Comparison of ENCODE assay signal across 8 cellular contexts in the genomic region with DNA sequence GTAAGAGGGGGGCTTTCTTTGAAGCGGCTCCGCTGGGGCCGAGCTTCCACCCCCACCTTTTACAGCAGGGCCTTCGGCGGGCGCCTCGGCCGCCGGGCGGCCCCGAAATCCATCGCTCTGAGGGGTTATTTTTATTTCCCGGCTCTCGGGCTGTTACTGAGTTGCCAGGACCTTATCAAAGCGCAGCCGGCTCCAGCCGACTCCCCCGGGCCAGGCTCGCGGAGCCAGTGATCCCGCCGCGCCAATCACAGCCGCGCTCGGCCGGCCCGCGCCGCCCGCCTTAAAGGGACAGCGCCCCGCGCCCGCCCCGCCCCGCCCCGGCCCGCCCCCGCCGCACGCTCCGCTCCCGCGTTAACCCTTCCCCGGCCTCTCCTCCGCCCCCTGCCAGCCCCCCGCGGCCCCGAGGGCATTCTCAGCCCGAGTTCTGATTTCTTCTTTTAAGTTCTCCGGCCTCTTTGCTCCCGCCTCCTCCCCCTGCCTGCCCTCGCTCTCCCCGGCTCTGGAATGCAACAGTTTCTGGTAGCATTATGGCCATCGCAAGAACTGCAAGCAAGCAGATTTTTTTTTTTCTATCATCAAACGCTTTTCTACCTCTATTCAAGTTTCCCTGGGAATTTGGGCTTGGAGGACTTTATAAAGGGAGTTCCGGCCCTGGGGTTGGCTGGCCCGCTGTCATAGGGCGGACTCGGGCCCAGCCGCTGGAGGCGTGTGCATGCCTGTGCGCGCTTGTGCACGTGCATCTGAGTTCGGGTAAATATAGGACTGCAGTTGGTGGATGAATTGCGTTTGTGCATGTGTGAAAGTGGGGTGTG. TPM values are rescaled to one million over a fixed set of nuclear protein-coding genes. Genes with fewer than 3 reads are reported as not detected.
DNase-seq lines count a peak whose midpoint lies in the region; ATAC-seq and TF ChIP-seq lines count a peak whose summit lies in the region.

A gene with protein sequence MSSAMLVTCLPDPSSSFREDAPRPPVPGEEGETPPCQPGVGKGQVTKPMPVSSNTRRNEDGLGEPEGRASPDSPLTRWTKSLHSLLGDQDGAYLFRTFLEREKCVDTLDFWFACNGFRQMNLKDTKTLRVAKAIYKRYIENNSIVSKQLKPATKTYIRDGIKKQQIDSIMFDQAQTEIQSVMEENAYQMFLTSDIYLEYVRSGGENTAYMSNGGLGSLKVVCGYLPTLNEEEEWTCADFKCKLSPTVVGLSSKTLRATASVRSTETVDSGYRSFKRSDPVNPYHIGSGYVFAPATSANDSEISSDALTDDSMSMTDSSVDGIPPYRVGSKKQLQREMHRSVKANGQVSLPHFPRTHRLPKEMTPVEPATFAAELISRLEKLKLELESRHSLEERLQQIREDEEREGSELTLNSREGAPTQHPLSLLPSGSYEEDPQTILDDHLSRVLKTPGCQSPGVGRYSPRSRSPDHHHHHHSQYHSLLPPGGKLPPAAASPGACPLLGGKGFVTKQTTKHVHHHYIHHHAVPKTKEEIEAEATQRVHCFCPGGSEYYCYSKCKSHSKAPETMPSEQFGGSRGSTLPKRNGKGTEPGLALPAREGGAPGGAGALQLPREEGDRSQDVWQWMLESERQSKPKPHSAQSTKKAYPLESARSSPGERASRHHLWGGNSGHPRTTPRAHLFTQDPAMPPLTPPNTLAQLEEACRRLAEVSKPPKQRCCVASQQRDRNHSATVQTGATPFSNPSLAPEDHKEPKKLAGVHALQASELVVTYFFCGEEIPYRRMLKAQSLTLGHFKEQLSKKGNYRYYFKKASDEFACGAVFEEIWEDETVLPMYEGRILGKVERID (minus strand): TSS at position 255 of the 812 bp plus-strand sequence. CDS start 3,028 bp downstream, outside the sequence.

- CTCF ChIA-PET in activated CD8-positive, alpha-beta T cell treated with anti-CD3 and anti-CD28 coated beads for 36 hours (lab: Charles Lee), result no interaction called here

- H3K27ac ChIP-seq in lower lobe of right lung, result no peak within 1 kb of the TSS

- no peak within 1 kb of the TSS for H3K4me3 ChIP-seq in lower lobe of right lung

- H3K27ac Mint-ChIP-seq in activated CD8-positive, alpha-beta T cell treated with anti-CD3 and anti-CD28 coated beads for 36 hours, result peak within 1 kb of the TSS; percentile 66

- H3K36me3 ChIP-seq in lower lobe of right lung, result no peaks in the 10 kb centered on the region

- peaks cover 3% of the 10 kb centered on the region for H3K27me3 ChIP-seq in lower lobe of right lung (ENCODE audit: low read depth)

- peaks cover 4% of the 10 kb centered on the region for H3K27me3 Mint-ChIP-seq in activated CD8-positive, alpha-beta T cell treated with anti-CD3 and anti-CD28 coated beads for 36 hours

- peaks cover 32% of the 10 kb centered on the region for H3K4me1 Mint-ChIP-seq in activated CD8-positive, alpha-beta T cell treated with anti-CD3 and anti-CD28 coated beads for 36 hours (ENCODE audit: low read depth)

- H3K9me3 Mint-ChIP-seq in activated CD8-positive, alpha-beta T cell treated with anti-CD3 and anti-CD28 coated beads for 36 hours, result no peaks in the 10 kb centered on the region

- H3K36me3 Mint-ChIP-seq in activated CD8-positive, alpha-beta T cell treated with anti-CD3 and anti-CD28 coated beads for 36 hours (ENCODE audit: low read depth), result no peaks in the 10 kb centered on the region

- H3K9me3 ChIP-seq in lower lobe of right lung, result no peaks in the 10 kb centered on the region

- peaks cover 14% of the 10 kb centered on the region for H3K4me1 ChIP-seq in lower lobe of right lung

- H3K4me3 Mint-ChIP-seq in activated CD8-positive, alpha-beta T cell treated with anti-CD3 and anti-CD28 coated beads for 36 hours, result peak within 1 kb of the TSS; percentile 71

- intact Hi-C loops in activated CD8-positive, alpha-beta T cell treated with anti-CD3 and anti-CD28 coated beads for 36 hours (cut with micrococcal nuclease), result no loop called here
- intact Hi-C loops in lower lobe of right lung (cut with DNase I), result loop anchor here (5.0 kb wide), 1 partner anchor 601 kb away; no protein-coding TSS in a partner anchor

- peak; percentile 84 for ATAC-seq in GM19035 (IDR thresholded peaks at IDR 0.05; ENCODE audit: unreplicated experiment)
- ATAC-seq in HG03342 (IDR thresholded peaks at IDR 0.05; ENCODE audit: unreplicated experiment), result peak; percentile 78
- peak; percentile 86 for ATAC-seq in activated CD8-positive, alpha-beta T cell treated with anti-CD3 and anti-CD28 coated beads for 36 hours
- peak; percentile 83 to 89 for ATAC-seq in lower lobe of right lung

- POLR2A ChIA-PET in activated CD8-positive, alpha-beta T cell treated with anti-CD3 and anti-CD28 coated beads for 36 hours (lab: Charles Lee), result no interaction called here

- TF ChIP-seq CTCF in activated CD8-positive, alpha-beta T cell treated with anti-CD3 and anti-CD28 coated beads for 36 hours (IDR thresholded peaks at IDR 0.05), result peak; percentile 10
- peak; percentile 17 for TF ChIP-seq CTCF in lower lobe of right lung (IDR thresholded peaks at IDR 0.05)

- DNase-seq in AG08395 (ENCODE audit: low spot score), result peak; percentile 98
- peak; percentile 86 for DNase-seq in NCI-H510A (lab: John Stamatoyannopoulos, UW)
- peak; percentile 89 for DNase-seq in activated CD8-positive, alpha-beta T cell treated with anti-CD3 and anti-CD28 coated beads for 36 hours
- DNase-seq in ecto neural progenitor cell (ENCODE audit: low spot score), result peak; percentile 99
- DNase-seq in lower lobe of right lung, result peak; percentile 94
- peak; percentile 77 to 84 for DNase-seq in stimulated activated CD4-positive, alpha-beta T cell treated with anti-CD3 and anti-CD28 coated beads, Interleukin-4, amount 100 ng/mL, for 48 hours (ENCODE audit: low read depth in 2 of 2)

RNA-seq across cellular contexts. Expression of the gene that starts here (rescaled TPM):
- total RNA-seq in activated CD8-positive, alpha-beta T cell treated with anti-CD3 and anti-CD28 coated beads for 36 hours, result 1 to 10 TPM in 1 of 2 experiments, under 1 TPM in 1; 0.69 to 1.0 TPM
- 53.4 TPM for total RNA-seq in lower lobe of right lung

Comparison
In these comparisons a context has a peak if more than half of its experiments do, and no peak if none do; other contexts are left out.
1. RNA of the gene that starts here (total RNA-seq): 53.4 TPM in lower lobe of right lung (single experiment); 0.69 to 1.0 TPM in activated CD8-positive, alpha-beta T cell treated with anti-CD3 and anti-CD28 coated beads for 36 hours; every median in the first group is over 10 times any median in the second.
2. Peak in every context shown above with its lines, with median percentiles within 50 percentile points of each other: DNase-seq and ATAC-seq.